Comparison of ENCODE assay signal across 8 cellular contexts in genomic region chr9:76403352-76403751, GRCh38. TPM values are rescaled to one million over a fixed set of nuclear protein-coding genes. Genes with fewer than 3 reads are reported as not detected.
A peak's percentile ranks its signal among the peaks of the same experiment; 100 is the strongest.
DNase-seq lines count a peak whose midpoint lies in the region; ATAC-seq, FAIRE-seq and TF ChIP-seq lines count a peak whose summit lies in the region.

No MANE protein-coding gene starts in this region.

- no peaks in the 10 kb centered on the region for H3K36me3 ChIP-seq in GM12878 (ENCODE audit: control insufficient read depth in 2 of 2, insufficient read depth in 2 of 2, low read length in 1 of 2)

- BruUV-seq in GM12878 (replicated peaks; lab: Mats Ljungman, UMichigan), result no TSS peak

- no peaks in the 10 kb centered on the region for H3K9me3 Mint-ChIP-seq in stimulated activated naive CD8-positive, alpha-beta T cell treated with anti-CD3 and anti-CD28 coated beads, Interleukin-15, amount 100 ng/mL, for 72 hours

- peak; percentile 33 to 63 (median 56); a peak in 5 of 6 replicates for TF ChIP-seq CTCF in GM12878 (IDR thresholded peaks at IDR 0.05 in 2 of 3, conservative IDR thresholded peaks at IDR 0.05 in 1 of 3; ENCODE audit: control insufficient read depth in 2 of 3, extremely low read depth in 1 of 3, insufficient read depth in 1 of 3, low read depth in 3 of 3, low read length in 3 of 3)

- peak; percentile 3 for DNase-seq in DMS114 treated with DMSO at 0.1 percent for 48 hours (lab: John Stamatoyannopoulos, UW; ENCODE audit: unreplicated experiment)
- peak; percentile 3 for DNase-seq in NCI-H526 treated with DMSO at 0.1 percent for 48 hours (lab: John Stamatoyannopoulos, UW)
- peak; percentile 55 for DNase-seq in GM12878 (ENCODE audit: low read depth, low spot score)
- peak; percentile 24 to 32 for DNase-seq in stimulated activated naive CD8-positive, alpha-beta T cell treated with anti-CD3 and anti-CD28 coated beads, Interleukin-15, amount 100 ng/mL, for 72 hours
- DNase-seq in NCI-H187 (lab: John Stamatoyannopoulos, UW), result no peak

- H4K20me1 ChIP-seq in GM12878 (ENCODE audit: control insufficient read depth, insufficient read depth), result no peaks in the 10 kb centered on the region

- peak overlapping the region; percentile 42; the same call in 1 of the 2 replicates for H2AFZ ChIP-seq in GM12878 (ENCODE audit: control insufficient read depth, low read depth, low read length)

- in situ Hi-C loops in GM12878 (cut with MboI), result no loop called here

- H3K27ac Mint-ChIP-seq in stimulated activated naive CD8-positive, alpha-beta T cell treated with anti-CD3 and anti-CD28 coated beads, Interleukin-15, amount 100 ng/mL, for 72 hours, result peak overlapping the region in 1 of 2 donors; percentile 80

- SMC1A ChIA-PET in GM12878 (lab: Charles Lee; ENCODE audit: uncharacterized antibody, unreplicated experiment), result interaction anchor here (0.6 kb wide), 1 partner anchor 10 kb away, joined by 3 read pairs; the partner anchor contains the start of gene RFK

- H3K4me1 Mint-ChIP-seq in stimulated activated naive CD8-positive, alpha-beta T cell treated with anti-CD3 and anti-CD28 coated beads, Interleukin-15, amount 100 ng/mL, for 72 hours, result peaks cover 26% of the 10 kb centered on the region

- 0% methylated on average over 2 of the region's 2 CpGs for WGBS in GM12878 (ENCODE audit: insufficient coverage, insufficient replicate concordance, low lambda C conversion rate, missing lambda C conversion rate)

- FAIRE-seq in GM12878 (lab: Jason Lieb, UNC), result peak; percentile 75
- peak; percentile 98 for FAIRE-seq in islet of Langerhans (lab: Jason Lieb, UNC)

- no peak overlapping the region for H3K27ac ChIP-seq in GM12878 (ENCODE audit: control insufficient read depth, insufficient read depth)

- no peaks in the 10 kb centered on the region for H3K9me3 ChIP-seq in GM12878 (replicated peaks; ENCODE audit: control insufficient read depth, insufficient read depth, low read length)

- H3K27me3 Mint-ChIP-seq in stimulated activated naive CD8-positive, alpha-beta T cell treated with anti-CD3 and anti-CD28 coated beads, Interleukin-15, amount 100 ng/mL, for 72 hours, result no peaks in the 10 kb centered on the region

- peak; percentile 74 for TF ChIP-seq RAD21 in GM12878 (IDR thresholded peaks at IDR 0.05; ENCODE audit: insufficient read depth, low read depth, low read length)

- CTCF ChIA-PET in GM12878 (lab: Yijun Ruan, JAX), result no interaction called here

- intact Hi-C loops in GM12878 (cut with micrococcal nuclease; ENCODE audit: unreplicated experiment), result loop anchor here (1.0 to 5.0 kb wide), 4 partner anchors 38 to 299 kb away; no protein-coding TSS in a partner anchor

- no peak for TF ChIP-seq EP300 in GM12878 (IDR thresholded peaks at IDR 0.05; ENCODE audit: borderline replicate concordance in 1 of 2, control insufficient read depth in 1 of 2, low read depth in 2 of 2, low read length in 2 of 2)

- H3K4me1 ChIP-seq in GM12878 (ENCODE audit: control insufficient read depth, insufficient read depth, low read length), result peaks cover 10% of the 10 kb centered on the region

- RAD21 ChIA-PET in GM12878 (lab: Charles Lee; ENCODE audit: unreplicated experiment), result no interaction called here

- no peak overlapping the region for H3K9ac ChIP-seq in GM12878 (ENCODE audit: control insufficient read depth, insufficient read depth, low read length)

- peak; percentile 89 for ATAC-seq in GM18907 (IDR thresholded peaks at IDR 0.05; ENCODE audit: unreplicated experiment)
- ATAC-seq in HG03060 (IDR thresholded peaks at IDR 0.05; ENCODE audit: low read depth, unreplicated experiment), result peak; percentile 85
- ATAC-seq in GM12878, result peak; percentile 88
- ATAC-seq in stimulated activated naive CD8-positive, alpha-beta T cell treated with anti-CD3 and anti-CD28 coated beads, Interleukin-15, amount 100 ng/mL, for 72 hours, result peak; percentile 96

- POLR2A ChIA-PET in GM12878 (lab: Charles Lee), result no interaction called here

- no peak overlapping the region; the same call in 1 of the 2 replicates for H3K4me3 ChIP-seq in GM12878

- H3K4me2 ChIP-seq in GM12878 (ENCODE audit: control insufficient read depth, insufficient read depth), result 0 out of 2 replicates have a peak overlapping the region, but pooled peaks have one; percentile 49

- no peaks in the 10 kb centered on the region for H3K79me2 ChIP-seq in GM12878 (ENCODE audit: control insufficient read depth, insufficient read depth, low read length)

- peak overlapping the region; percentile 60 to 70 for H3K4me3 Mint-ChIP-seq in stimulated activated naive CD8-positive, alpha-beta T cell treated with anti-CD3 and anti-CD28 coated beads, Interleukin-15, amount 100 ng/mL, for 72 hours

- TF ChIP-seq POLR2A in GM12878 (IDR thresholded peaks at IDR 0.05; ENCODE audit: low read depth, low read length), result no peak

- H3K27me3 ChIP-seq in GM12878 (replicated peaks in 1 of 2; ENCODE audit: control insufficient read depth in 2 of 2, insufficient read depth in 2 of 2, low read length in 1 of 2), result no peaks in the 10 kb centered on the region

TF ChIP-seq in GM12878, 131 proteins besides CTCF, POLR2A, EP300 and RAD21 (continues in another document):
- TF ChIP-seq ETV6 (conservative IDR thresholded peaks at IDR 0.05 in 1 of 2, IDR thresholded peaks at IDR 0.05 in 1 of 2; ENCODE audit: borderline replicate concordance in 1 of 2, low read depth in 1 of 2), result no peak
- TF ChIP-seq YY1 (IDR thresholded peaks at IDR 0.05; ENCODE audit: low read depth, low read length), result 0 out of 2 replicates have a peak, but pooled peaks have one; percentile 31
- TF ChIP-seq USF2 (IDR thresholded peaks at IDR 0.05; ENCODE audit: borderline replicate concordance, low read depth, low read length), result no peak
- no peak for TF ChIP-seq ESRRA (IDR thresholded peaks at IDR 0.05; ENCODE audit: low read length)
- no peak for TF ChIP-seq NRF1 (conservative IDR thresholded peaks at IDR 0.05; ENCODE audit: low read depth, low read length)
- peak; percentile 84; the same call in 1 of the 3 replicates for TF ChIP-seq POU2F2 (IDR thresholded peaks at IDR 0.05; ENCODE audit: borderline replicate concordance, low read depth, low read length)
- peak; percentile 64; the same call in 1 of the 2 replicates for TF ChIP-seq IKZF1 (conservative IDR thresholded peaks at IDR 0.05)
- TF ChIP-seq IKZF2 (IDR thresholded peaks at IDR 0.05), result peak; percentile 78 to 79
- peak; percentile 67 for TF ChIP-seq ATF2 (IDR thresholded peaks at IDR 0.05; ENCODE audit: low read length)
- TF ChIP-seq NBN (IDR thresholded peaks at IDR 0.05), result 0 out of 2 replicates have a peak, but pooled peaks have one; percentile 11

RNA-seq across cellular contexts. Expression of gene RFK, which starts 9.1 kb away (rescaled TPM):
- 7.3 and 7.7 TPM in 2 replicates for total RNA-seq in GM12878 (2013; cell fraction: nucleolus; rRNA removed)
- total RNA-seq in GM12878 (2014; rRNA removed) (11.4 and 11.5 TPM in 2 replicates), GM12878 (2014; rRNA removed; fragmentation: Illumina TruSeq; extraction: Trizol) (12.1 and 12.8 TPM in 2 replicates), GM12878 (2021) (8.3 TPM in 2 replicates)
- polyA plus RNA-seq in GM12878 (2011; ENCODE audit: low read depth), result 2.3 TPM
- polyA plus RNA-seq in GM12878 (2011; rRNA removed) (18.6 and 28.7 TPM in 2 replicates), GM12878 (2014; fragmentation: Illumina TruSeq; extraction: Trizol) (13.0 and 15.2 TPM in 2 replicates), GM12878 (2014; fragmentation: Nextera tagmentation; extraction: Ambion mirVana) (1 to 10 TPM; 4.4 to 7.9 TPM), GM12878 (2014; rRNA removed) (7.0 and 7.5 TPM in 2 replicates), GM12878 (2016; fragmentation: Nextera tagmentation; extraction: Ambion mirVana) (10 to 100 TPM; 11.7 to 12.5 TPM)
- polyA plus RNA-seq in GM12878 (2011; cell fraction: cytosol; rRNA removed), result 5.6 and 6.2 TPM in 2 replicates
- 2.8 and 4.3 TPM in 2 replicates for polyA plus RNA-seq in GM12878 (2011; cell fraction: nucleus; rRNA removed)
- 3.8 and 4.7 TPM in 2 replicates for polyA plus RNA-seq in GM12878 (2012)
- polyA minus RNA-seq in GM12878 (2011; rRNA and poly(A)+ RNA removed), result 3.5 and 6.9 TPM in 2 replicates
- 4.0 and 4.5 TPM in 2 replicates for polyA minus RNA-seq in GM12878 (2011; cell fraction: cytosol; rRNA and poly(A)+ RNA removed)
- polyA minus RNA-seq in GM12878 (2011; cell fraction: nucleus; rRNA and poly(A)+ RNA removed), result 4.8 and 10.6 TPM in 2 replicates

RNA-seq across cellular contexts. Expression of gene GCNT1, which starts 55.6 kb away (rescaled TPM):
- 1.4 and 2.8 TPM in 2 replicates for total RNA-seq in GM12878 (2013; cell fraction: nucleolus; rRNA removed)
- total RNA-seq in GM12878 (2014; rRNA removed), result 6.7 and 10.4 TPM in 2 replicates
- total RNA-seq in GM12878 (2014; rRNA removed; fragmentation: Illumina TruSeq; extraction: Trizol), result 8.8 and 9.7 TPM in 2 replicates
- 10.0 and 12.5 TPM in 2 replicates for total RNA-seq in GM12878 (2021)
- 10.8 TPM for polyA plus RNA-seq in GM12878 (2011; ENCODE audit: low read depth)
- 8.2 and 9.3 TPM in 2 replicates for polyA plus RNA-seq in GM12878 (2011; rRNA removed)
- 4.5 and 7.5 TPM in 2 replicates for polyA plus RNA-seq in GM12878 (2011; cell fraction: cytosol; rRNA removed)
- 4.2 and 5.0 TPM in 2 replicates for polyA plus RNA-seq in GM12878 (2011; cell fraction: nucleus; rRNA removed)
- polyA plus RNA-seq in GM12878 (2012), result 10.1 and 10.4 TPM in 2 replicates
- 13.5 and 17.8 TPM in 2 replicates for polyA plus RNA-seq in GM12878 (2014; fragmentation: Illumina TruSeq; extraction: Trizol)
- 1 to 10 TPM; 2.8 to 4.0 TPM for polyA plus RNA-seq in GM12878 (2014; fragmentation: Nextera tagmentation; extraction: Ambion mirVana)
- polyA plus RNA-seq in GM12878 (2014; rRNA removed), result 6.9 and 7.7 TPM in 2 replicates
- 1 to 10 TPM; 6.3 to 7.3 TPM for polyA plus RNA-seq in GM12878 (2016; fragmentation: Nextera tagmentation; extraction: Ambion mirVana)
- 16.5 and 19.1 TPM in 2 replicates for polyA minus RNA-seq in GM12878 (2011; rRNA and poly(A)+ RNA removed)
- polyA minus RNA-seq in GM12878 (2011; cell fraction: cytosol; rRNA and poly(A)+ RNA removed), result 2.4 and 2.7 TPM in 2 replicates
- polyA minus RNA-seq in GM12878 (2011; cell fraction: nucleus; rRNA and poly(A)+ RNA removed), result 2.1 and 4.0 TPM in 2 replicates

Comparison
In these comparisons a context has a peak if more than half of its experiments do, and no peak if none do; other contexts are left out.
1. DNase-seq: peak in DMS114 treated with DMSO at 0.1 percent for 48 hours (single experiment), NCI-H526 treated with DMSO at 0.1 percent for 48 hours (single experiment), GM12878 (single experiment) and stimulated activated naive CD8-positive, alpha-beta T cell treated with anti-CD3 and anti-CD28 coated beads, Interleukin-15, amount 100 ng/mL, for 72 hours (2 of 2); none in NCI-H187 (0 of 2).
2. Peak in every context shown above with its lines, with median percentiles within 50 percentile points of each other: ATAC-seq.